24 cellular contexts compared by ENCODE assay signal in genomic region chr19:31332096-31332495, GRCh38. TPM values are rescaled to one million over a fixed set of nuclear protein-coding genes. Genes with fewer than 3 reads are reported as not detected.
DNase-seq lines count a peak whose midpoint lies in the region; TF ChIP-seq lines count a peak whose summit lies in the region.
"Had no signal": no experiment of that assay in that cellular context is flagged by ENCODE, and none has a peak within 500 bp of the region (broad histone marks: within the 10 kb centered on the region; RNA-seq: fewer than 3 reads in every experiment).

No MANE protein-coding gene starts in this region.

- H3K27ac ChIP-seq in SJSA1 (peak overlapping the region; percentile 81), prostate gland (peak overlapping the region; percentile 1 to 56), testis (no peak overlapping the region)
- H3K27ac ChIP-seq: brain microvascular endothelial cell had no signal

- no peak for TF ChIP-seq POLR2A in prostate gland (IDR thresholded peaks at IDR 0.05)
- TF ChIP-seq POLR2A in testis (IDR thresholded peaks at IDR 0.05) = no peak

- no peaks in the 10 kb centered on the region for H3K9me3 ChIP-seq in SJSA1 (replicated peaks)
- no peaks in the 10 kb centered on the region for H3K9me3 ChIP-seq in prostate gland
- H3K9me3 ChIP-seq in testis = no peaks in the 10 kb centered on the region
- H3K9me3 ChIP-seq: BLaER1 treated with 17β-estradiol and CSF1 and Interleukin-3, amounts not matched to agents 10 nM and 100 nM; HAP-1; SK-N-SH had no signal

- TF ChIP-seq CTCF in AG10803 (conservative IDR thresholded peaks at IDR 0.05; ENCODE audit: low read length) (no peak), fibroblast of villous mesenchyme (IDR thresholded peaks at IDR 0.05; ENCODE audit: insufficient read depth, low read depth, low read length) (no peak), prostate gland (IDR thresholded peaks at IDR 0.05) (no peak), testis (IDR thresholded peaks at IDR 0.05) (no peak)

- intact Hi-C loops in prostate gland (cut with DNase I) = no loop called here
- intact Hi-C loops in testis (cut with DNase I; ENCODE audit: low total_unique reads) = no loop called here

- H3K27me3 ChIP-seq in SJSA1 (replicated peaks) (no peaks in the 10 kb centered on the region), prostate gland (replicated peaks; ENCODE audit: insufficient read depth) (no peaks in the 10 kb centered on the region), testis (no peaks in the 10 kb centered on the region)
- H3K27me3 ChIP-seq: BLaER1 treated with 17β-estradiol and CSF1 and Interleukin-3, amounts not matched to agents 10 nM and 100 nM; brain microvascular endothelial cell had no signal

- no peak overlapping the region for H3K4me3 ChIP-seq in AG10803 (ENCODE audit: low read length)
- no peak overlapping the region for H3K4me3 ChIP-seq in SJSA1
- no peak overlapping the region for H3K4me3 ChIP-seq in fibroblast of villous mesenchyme (ENCODE audit: low read depth, low read length)
- no peak overlapping the region for H3K4me3 ChIP-seq in prostate gland
- H3K4me3 ChIP-seq in testis = no peak overlapping the region
- H3K4me3 ChIP-seq: BLaER1 treated with 17β-estradiol and CSF1 and Interleukin-3, amounts not matched to agents 10 nM and 100 nM; HAP-1 had no signal

- DNase-seq in AG10803 (ENCODE audit: low read depth) (peak; percentile 63), SJSA1 (ENCODE audit: low read depth in 1 of 2, low spot score in 2 of 2) (peak; percentile 61 to 67), fibroblast of villous mesenchyme (ENCODE audit: low read depth) (peak; percentile 90), prostate gland (ENCODE audit: low spot score) (no peak), OCI-M2 (lab: John Stamatoyannopoulos, UW; ENCODE audit: unreplicated experiment) (no peak), testis (no peak), NCI-H1694 treated with DMSO at 0.1 percent for 48 hours (lab: John Stamatoyannopoulos, UW) (no peak)
- no peak for DNase-seq in activated CD4-positive, alpha-beta T cell treated with anti-CD3 and anti-CD28 coated beads for 4 hours
- DNase-seq: activated CD4-positive, alpha-beta T cell treated with anti-CD3 and anti-CD28 coated beads, Interleukin-2, amount 50 U/mL, for 4 hours; activated CD8-positive, alpha-beta memory T cell treated with anti-CD3 and anti-CD28 coated beads, Interleukin-2, amount 50 U/mL, for 4 hours; activated naive CD8-positive, alpha-beta T cell treated with anti-CD3 and anti-CD28 coated beads, Interleukin-2, amount 50 U/mL, for 24 hours; brain microvascular endothelial cell; hypothalamus; NCI-H1417; NCI-H510A; NK-92 treated with Interleukin-12 subunit alpha and Interleukin-12 subunit beta, amount 100 ng/mL, for 24 hours; SK-N-SH; stimulated activated CD4-positive, alpha-beta T cell treated with anti-CD3 and anti-CD28 coated beads, Interleukin-12 subunit alpha, Interleukin-12 subunit beta, amount 100 ng/mL, for 4 hours; stimulated activated CD4-positive, alpha-beta T cell treated with anti-CD3 and anti-CD28 coated beads, Interleukin-4, amount 100 ng/mL, for 4 hours; T-helper 2 cell; trophoblast cell had no signal

- H3K36me3 ChIP-seq in SJSA1 = peaks cover 18% of the 10 kb centered on the region
- no peaks in the 10 kb centered on the region for H3K36me3 ChIP-seq in prostate gland
- no peaks in the 10 kb centered on the region for H3K36me3 ChIP-seq in testis (ENCODE audit: low read depth, missing control alignments)
- H3K36me3 ChIP-seq: brain microvascular endothelial cell, HAP-1 had no signal

- H3K4me1 ChIP-seq in SJSA1 (replicated peaks) = peaks cover 58% of the 10 kb centered on the region
- H3K4me1 ChIP-seq in prostate gland (replicated peaks) = peaks cover 9% of the 10 kb centered on the region
- no peaks in the 10 kb centered on the region for H3K4me1 ChIP-seq in testis

- WGBS in prostate gland = 51% methylated on average over 8 of the region's 8 CpGs
- WGBS in testis, 2 donors = 70 to 73% methylated on average over 8 of the region's 8 CpGs

RNA-seq across cellular contexts. Expression of gene TSHZ3, which starts 17.1 kb away (rescaled TPM):
- total RNA-seq in SJSA1 (2014; rRNA removed; shearing (Covaris generic)) = 4.2 and 8.3 TPM in 2 replicates
- total RNA-seq in fibroblast of villous mesenchyme = 10.8 and 13.2 TPM in 2 replicates
- 10 to 100 TPM; 10.4 to 18.4 TPM for total RNA-seq in prostate gland
- 10 to 100 TPM in 1 of 2 donors, 1 to 10 TPM in 1; 8.0 to 12.7 TPM for total RNA-seq in testis
- 6.8 TPM for polyA plus RNA-seq in testis (ENCODE audit: insufficient read depth, low read depth, low replicate concordance)
- total RNA-seq: MCF 10A had no signal

Comparison
In these comparisons a context has a peak if more than half of its experiments do, and no peak if none do; other contexts are left out.
1. DNase-seq: peak in AG10803 (single experiment), SJSA1 (2 of 2) and fibroblast of villous mesenchyme (single experiment); none in prostate gland (single experiment), OCI-M2 (single experiment), testis (single experiment), activated CD4-positive, alpha-beta T cell treated with anti-CD3 and anti-CD28 coated beads for 4 hours (0 of 2) and NCI-H1694 treated with DMSO at 0.1 percent for 48 hours (single experiment).
2. H3K27ac ChIP-seq: peak in SJSA1 (single experiment) and prostate gland (2 of 2); none in testis (0 of 2).